Comparison of ENCODE assay signal across 25 cellular contexts in genomic region chr16:54748611-54749190, GRCh38.
A peak's percentile ranks its signal among the peaks of the same experiment; 100 is the strongest.
DNase-seq lines count a peak whose midpoint lies in the region; ATAC-seq and TF ChIP-seq lines count a peak whose summit lies in the region.
"Had no signal": no experiment of that assay in that cellular context is flagged by ENCODE, and none has a peak within 500 bp of the region (broad histone marks: within the 10 kb centered on the region; RNA-seq: fewer than 3 reads in every experiment).

No MANE protein-coding gene starts in this region.

- peak overlapping the region in 3 of 11 experiments; percentile 1 to 77 (median 75); a peak in 4 of 22 replicates for H3K27ac ChIP-seq in BLaER1 treated with 17β-estradiol and CSF1 and Interleukin-3, amounts not matched to agents 10 nM and 100 nM
- H3K27ac ChIP-seq: SJSA1 had no signal

- H4K20me1 ChIP-seq in BLaER1 treated with 17β-estradiol and CSF1 and Interleukin-3, amounts not matched to agents 10 nM and 100 nM: no peaks in the 10 kb centered on the region

- no peak overlapping the region for H3K4me3 ChIP-seq in BLaER1 treated with 17β-estradiol and CSF1 and Interleukin-3, amounts not matched to agents 10 nM and 100 nM
- no peak overlapping the region for H3K4me3 ChIP-seq in epithelial cell of esophagus (ENCODE audit: low read length)
- H3K4me3 ChIP-seq: SJSA1 had no signal

- ATAC-seq in GM21529 (IDR thresholded peaks at IDR 0.05; ENCODE audit: unreplicated experiment) (no peak), GM18861 (IDR thresholded peaks at IDR 0.05; ENCODE audit: unreplicated experiment) (no peak)
- ATAC-seq: PC-3 had no signal

- no peak for TF ChIP-seq CTCF in epithelial cell of esophagus (IDR thresholded peaks at IDR 0.05; ENCODE audit: insufficient read depth, low read depth, low read length, missing control alignments)

- no peak overlapping the region for H3K9ac ChIP-seq in BLaER1 treated with 17β-estradiol and CSF1 and Interleukin-3, amounts not matched to agents 10 nM and 100 nM

- H3K4me2 ChIP-seq in BLaER1 treated with 17β-estradiol and CSF1 and Interleukin-3, amounts not matched to agents 10 nM and 100 nM: peak overlapping the region in 10 of 11 experiments; percentile 62 to 84 (median 76); a peak in 19 of 22 replicates

- H3K4me1 ChIP-seq in BLaER1 treated with 17β-estradiol and CSF1 and Interleukin-3, amounts not matched to agents 10 nM and 100 nM: peaks cover 19 to 43% (median 35%) of the 10 kb centered on the region in 10 experiments
- H3K4me1 ChIP-seq: BE2C, SJSA1 had no signal

- no peaks in the 10 kb centered on the region for H3K27me3 ChIP-seq in BLaER1 treated with 17β-estradiol and CSF1 and Interleukin-3, amounts not matched to agents 10 nM and 100 nM
- H3K27me3 ChIP-seq: SJSA1 had no signal

- H3K36me3 ChIP-seq in BLaER1 treated with 17β-estradiol and CSF1 and Interleukin-3, amounts not matched to agents 10 nM and 100 nM: no peaks in the 10 kb centered on the region
- H3K36me3 ChIP-seq: BE2C, SJSA1 had no signal

- DNase-seq in NCI-H1092 treated with DMSO at 0.1 percent for 48 hours (lab: John Stamatoyannopoulos, UW) (peak; percentile 4), NCI-H1092 (lab: John Stamatoyannopoulos, UW) (no peak), NCI-H2029 (lab: John Stamatoyannopoulos, UW) (peak; percentile 23), epithelial cell of esophagus (ENCODE audit: low read depth) (peak; percentile 2), Kasumi-1 (lab: John Stamatoyannopoulos, UW) (no peak)
- DNase-seq: 8988T; ACHN; BE2C; Calu3; HCEC 1CT; IMR-90; KG1; NCI-H1417; NCI-H1694; NCI-H2107; NCI-H226; NCI-H524; NCI-H748 treated with DMSO at 0.1 percent for 48 hours; NK-92 treated with Interleukin-12 subunit alpha and Interleukin-12 subunit beta, amount 100 ng/mL, for 24 hours; PC-3; T-helper 2 cell had no signal

- H3K9me3 ChIP-seq in BLaER1 treated with 17β-estradiol and CSF1 and Interleukin-3, amounts not matched to agents 10 nM and 100 nM (replicated peaks in 1 of 11): peaks cover 0 to 10% (median 5%) of the 10 kb centered on the region in 11 experiments; a peak in 8 of 22 replicates
- H3K9me3 ChIP-seq: BE2C, SJSA1 had no signal

Comparison
In these comparisons a context has a peak if more than half of its experiments do, and no peak if none do; other contexts are left out.
1. DNase-seq: peak in NCI-H1092 treated with DMSO at 0.1 percent for 48 hours (single experiment), NCI-H2029 (single experiment) and epithelial cell of esophagus (single experiment); none in NCI-H1092 (single experiment) and Kasumi-1 (0 of 2).